In the genomic region with DNA sequence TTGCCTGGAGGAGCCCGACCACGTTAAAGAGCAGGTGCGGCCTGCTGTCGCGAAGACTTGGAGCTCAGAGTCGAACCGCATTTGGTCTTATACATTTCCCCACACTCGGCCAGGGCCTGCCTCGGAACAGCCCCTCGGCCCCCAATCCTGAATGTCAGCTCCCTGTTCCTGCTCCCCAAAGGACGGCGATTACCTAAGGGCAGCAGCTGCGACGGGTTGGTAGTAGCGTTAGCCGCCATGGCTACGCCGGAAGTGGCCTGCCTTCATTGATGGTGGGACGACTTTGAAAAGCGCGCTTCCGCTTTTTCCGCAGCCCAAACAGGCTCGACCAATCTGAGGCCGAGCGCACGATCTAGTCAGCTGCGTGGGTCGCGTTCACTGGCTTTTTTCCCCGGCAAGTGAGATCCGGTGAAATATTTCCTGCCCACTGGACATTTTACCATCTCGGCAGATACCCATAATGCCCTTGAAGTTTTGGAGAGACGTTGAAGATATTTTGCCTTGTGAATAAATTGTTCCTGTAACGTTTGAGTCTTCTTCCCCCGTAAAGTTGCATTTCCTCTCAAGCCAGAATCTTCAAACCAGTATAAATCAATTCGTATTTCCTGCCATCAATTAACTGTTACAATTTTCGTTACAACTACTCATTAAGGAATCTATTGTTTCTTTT, we compare ENCODE assay signal across 1 cellular context.
A peak's percentile ranks its signal among the peaks of the same experiment; 100 is the strongest.
TF ChIP-seq lines count a peak whose summit lies in the region.

A gene (minus strand): TSS at position 254 of the 670 bp plus-strand sequence. CDS start 15 bp downstream, at position 239.

TF ChIP-seq in SK-N-SH, 30 proteins besides CTCF, POLR2A, EP300 and RAD21 (continued from another document):
- TF ChIP-seq, protein P1, sequence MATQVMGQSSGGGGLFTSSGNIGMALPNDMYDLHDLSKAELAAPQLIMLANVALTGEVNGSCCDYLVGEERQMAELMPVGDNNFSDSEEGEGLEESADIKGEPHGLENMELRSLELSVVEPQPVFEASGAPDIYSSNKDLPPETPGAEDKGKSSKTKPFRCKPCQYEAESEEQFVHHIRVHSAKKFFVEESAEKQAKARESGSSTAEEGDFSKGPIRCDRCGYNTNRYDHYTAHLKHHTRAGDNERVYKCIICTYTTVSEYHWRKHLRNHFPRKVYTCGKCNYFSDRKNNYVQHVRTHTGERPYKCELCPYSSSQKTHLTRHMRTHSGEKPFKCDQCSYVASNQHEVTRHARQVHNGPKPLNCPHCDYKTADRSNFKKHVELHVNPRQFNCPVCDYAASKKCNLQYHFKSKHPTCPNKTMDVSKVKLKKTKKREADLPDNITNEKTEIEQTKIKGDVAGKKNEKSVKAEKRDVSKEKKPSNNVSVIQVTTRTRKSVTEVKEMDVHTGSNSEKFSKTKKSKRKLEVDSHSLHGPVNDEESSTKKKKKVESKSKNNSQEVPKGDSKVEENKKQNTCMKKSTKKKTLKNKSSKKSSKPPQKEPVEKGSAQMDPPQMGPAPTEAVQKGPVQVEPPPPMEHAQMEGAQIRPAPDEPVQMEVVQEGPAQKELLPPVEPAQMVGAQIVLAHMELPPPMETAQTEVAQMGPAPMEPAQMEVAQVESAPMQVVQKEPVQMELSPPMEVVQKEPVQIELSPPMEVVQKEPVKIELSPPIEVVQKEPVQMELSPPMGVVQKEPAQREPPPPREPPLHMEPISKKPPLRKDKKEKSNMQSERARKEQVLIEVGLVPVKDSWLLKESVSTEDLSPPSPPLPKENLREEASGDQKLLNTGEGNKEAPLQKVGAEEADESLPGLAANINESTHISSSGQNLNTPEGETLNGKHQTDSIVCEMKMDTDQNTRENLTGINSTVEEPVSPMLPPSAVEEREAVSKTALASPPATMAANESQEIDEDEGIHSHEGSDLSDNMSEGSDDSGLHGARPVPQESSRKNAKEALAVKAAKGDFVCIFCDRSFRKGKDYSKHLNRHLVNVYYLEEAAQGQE (IDR thresholded peaks at IDR 0.05; ENCODE audit: low read depth, low read length), result peak; percentile 72
- peak; percentile 88 for TF ChIP-seq TAF1 (IDR thresholded peaks at IDR 0.05; ENCODE audit: borderline replicate concordance, low read depth, low read length)
- TF ChIP-seq NRF1 (IDR thresholded peaks at IDR 0.05; ENCODE audit: low read depth, low read length), result no peak
- TF ChIP-seq, protein P2, sequence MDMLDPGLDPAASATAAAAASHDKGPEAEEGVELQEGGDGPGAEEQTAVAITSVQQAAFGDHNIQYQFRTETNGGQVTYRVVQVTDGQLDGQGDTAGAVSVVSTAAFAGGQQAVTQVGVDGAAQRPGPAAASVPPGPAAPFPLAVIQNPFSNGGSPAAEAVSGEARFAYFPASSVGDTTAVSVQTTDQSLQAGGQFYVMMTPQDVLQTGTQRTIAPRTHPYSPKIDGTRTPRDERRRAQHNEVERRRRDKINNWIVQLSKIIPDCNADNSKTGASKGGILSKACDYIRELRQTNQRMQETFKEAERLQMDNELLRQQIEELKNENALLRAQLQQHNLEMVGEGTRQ (IDR thresholded peaks at IDR 0.05; ENCODE audit: borderline replicate concordance, low read depth, low read length), result no peak
- TF ChIP-seq NFIC (IDR thresholded peaks at IDR 0.05; ENCODE audit: borderline replicate concordance), result peak; percentile 34; the same call in 1 of the 2 replicates
- TF ChIP-seq RXRA (IDR thresholded peaks at IDR 0.05; ENCODE audit: borderline replicate concordance, low read depth), result no peak; the same call in 1 of the 2 replicates
- TF ChIP-seq FOXM1 (IDR thresholded peaks at IDR 0.05; ENCODE audit: low read depth), result peak; percentile 99
- peak; percentile 67 for TF ChIP-seq TCF12 (IDR thresholded peaks at IDR 0.05)
- TF ChIP-seq EZH2phosphoT487 (IDR thresholded peaks at IDR 0.05; ENCODE audit: borderline replicate concordance, low read depth), result no peak
- peak; percentile 88 for TF ChIP-seq CHD2 (IDR thresholded peaks at IDR 0.05; ENCODE audit: low read length, partially characterized antibody)
- TF ChIP-seq, protein P3, sequence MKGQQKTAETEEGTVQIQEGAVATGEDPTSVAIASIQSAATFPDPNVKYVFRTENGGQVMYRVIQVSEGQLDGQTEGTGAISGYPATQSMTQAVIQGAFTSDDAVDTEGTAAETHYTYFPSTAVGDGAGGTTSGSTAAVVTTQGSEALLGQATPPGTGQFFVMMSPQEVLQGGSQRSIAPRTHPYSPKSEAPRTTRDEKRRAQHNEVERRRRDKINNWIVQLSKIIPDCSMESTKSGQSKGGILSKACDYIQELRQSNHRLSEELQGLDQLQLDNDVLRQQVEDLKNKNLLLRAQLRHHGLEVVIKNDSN (IDR thresholded peaks at IDR 0.05; ENCODE audit: borderline replicate concordance, low read depth), result peak; percentile 53; the same call in 1 of the 2 replicates
